17 cellular contexts compared by ENCODE assay signal in genomic region chr4:141625023-141625422, GRCh38. TPM values are rescaled to one million over a fixed set of nuclear protein-coding genes. Genes with fewer than 3 reads are reported as not detected.
DNase-seq lines count a peak whose midpoint lies in the region; ATAC-seq and TF ChIP-seq lines count a peak whose summit lies in the region.
"Had no signal": no experiment of that assay in that cellular context is flagged by ENCODE, and none has a peak within 500 bp of the region (broad histone marks: within the 10 kb centered on the region; RNA-seq: fewer than 3 reads in every experiment).

No MANE protein-coding gene starts in this region.

- H3K9ac ChIP-seq in HUES64 (ENCODE audit: low read depth, low read length) (no peak overlapping the region), neural progenitor cell (no peak overlapping the region)
- H3K9ac ChIP-seq: BLaER1 treated with 17β-estradiol and CSF1 and Interleukin-3, amounts not matched to agents 10 nM and 100 nM had no signal

- peaks cover 45% of the 10 kb centered on the region for H3K4me1 Mint-ChIP-seq in GM23338
- peaks cover 37% of the 10 kb centered on the region for H3K4me1 Mint-ChIP-seq in endothelial cell (ENCODE audit: unreplicated experiment)
- peaks cover 17% of the 10 kb centered on the region for H3K4me1 Mint-ChIP-seq in neural progenitor cell
- H3K4me1 Mint-ChIP-seq: B cell had no signal

- H3K27ac Mint-ChIP-seq in GM23338 (peak overlapping the region; percentile 52; the same call in 1 of the 2 replicates), endothelial cell (ENCODE audit: unreplicated experiment) (peak overlapping the region; percentile 72), neural progenitor cell (no peak overlapping the region)
- H3K27ac Mint-ChIP-seq: B cell; CD8-positive, alpha-beta T cell had no signal

- no peak overlapping the region for H2AFZ ChIP-seq in GM23338
- H2AFZ ChIP-seq in neural progenitor cell (replicated peaks): no peak overlapping the region

- H3K27me3 ChIP-seq in GM23338 (ENCODE audit: insufficient read depth) (no peaks in the 10 kb centered on the region), HUES64 (ENCODE audit: insufficient read depth, low read length) (no peaks in the 10 kb centered on the region), neural progenitor cell (no peaks in the 10 kb centered on the region)
- H3K27me3 ChIP-seq: BLaER1 treated with 17β-estradiol and CSF1 and Interleukin-3, amounts not matched to agents 10 nM and 100 nM had no signal

- 5% methylated on average over 1 of the region's 2 CpGs for WGBS in HUES64

- H3K36me3 ChIP-seq in GM23338 (ENCODE audit: insufficient read depth) (no peaks in the 10 kb centered on the region), HUES64 (ENCODE audit: insufficient read depth, low read length) (no peaks in the 10 kb centered on the region), neural progenitor cell (no peaks in the 10 kb centered on the region)
- H3K36me3 ChIP-seq: BLaER1 treated with 17β-estradiol and CSF1 and Interleukin-3, amounts not matched to agents 10 nM and 100 nM had no signal

- H3K36me3 Mint-ChIP-seq in GM23338 (ENCODE audit: low read depth) (no peaks in the 10 kb centered on the region), endothelial cell (ENCODE audit: low read depth, unreplicated experiment) (peaks cover 4% of the 10 kb centered on the region), neural progenitor cell (no peaks in the 10 kb centered on the region)
- H3K36me3 Mint-ChIP-seq: CD8-positive, alpha-beta T cell had no signal

- peak; percentile 79 for ATAC-seq in GM23338
- ATAC-seq in GM18511 (IDR thresholded peaks at IDR 0.05; ENCODE audit: unreplicated experiment): no peak
- ATAC-seq: CD8-positive, alpha-beta T cell; GM12878 had no signal

- H3K9me3 Mint-ChIP-seq in GM23338 (no peaks in the 10 kb centered on the region), endothelial cell (ENCODE audit: unreplicated experiment) (no peaks in the 10 kb centered on the region), neural progenitor cell (no peaks in the 10 kb centered on the region)
- H3K9me3 Mint-ChIP-seq: CD8-positive, alpha-beta T cell had no signal

- H3K4me3 Mint-ChIP-seq in GM23338 (no peak overlapping the region), endothelial cell (ENCODE audit: unreplicated experiment) (no peak overlapping the region), neural progenitor cell (no peak overlapping the region)
- H3K4me3 Mint-ChIP-seq: B cell; CD8-positive, alpha-beta T cell had no signal

- H3F3A ChIP-seq in GM23338 (replicated peaks; ENCODE audit: low read depth): no peaks in the 10 kb centered on the region
- no peaks in the 10 kb centered on the region for H3F3A ChIP-seq in neural progenitor cell (ENCODE audit: low read depth)

- H3K4me3 ChIP-seq in GM23338 (no peak overlapping the region), HUES64 (ENCODE audit: low read length) (no peak overlapping the region), neural progenitor cell (no peak overlapping the region)
- H3K4me3 ChIP-seq: BLaER1 treated with 17β-estradiol and CSF1 and Interleukin-3, amounts not matched to agents 10 nM and 100 nM; GM12878 had no signal

- no peaks in the 10 kb centered on the region for H3K9me3 ChIP-seq in HUES64 (ENCODE audit: insufficient read depth, low read depth, low read length)
- no peaks in the 10 kb centered on the region for H3K9me3 ChIP-seq in neural progenitor cell (ENCODE audit: low read depth)
- H3K9me3 ChIP-seq: BLaER1 treated with 17β-estradiol and CSF1 and Interleukin-3, amounts not matched to agents 10 nM and 100 nM had no signal

- TF ChIP-seq CTCF in GM23338 (conservative IDR thresholded peaks at IDR 0.05; ENCODE audit: low read depth in 2 of 2) (no peak), endothelial cell (IDR thresholded peaks at IDR 0.05; ENCODE audit: unreplicated experiment) (no peak), neural progenitor cell (IDR thresholded peaks at IDR 0.05) (no peak)

- no peaks in the 10 kb centered on the region for H3K9me2 ChIP-seq in GM23338 (ENCODE audit: insufficient read depth)

- no peaks in the 10 kb centered on the region for H4K20me1 ChIP-seq in GM23338 (replicated peaks; ENCODE audit: insufficient read depth)
- no peaks in the 10 kb centered on the region for H4K20me1 ChIP-seq in neural progenitor cell (ENCODE audit: low read depth)
- H4K20me1 ChIP-seq: BLaER1 treated with 17β-estradiol and CSF1 and Interleukin-3, amounts not matched to agents 10 nM and 100 nM had no signal

- H3K27ac ChIP-seq in GM23338 (ENCODE audit: low read depth) (no peak overlapping the region), HUES64 (ENCODE audit: low read depth, low read length) (peak overlapping the region; percentile 7; the same call in 1 of the 2 replicates), neural progenitor cell (no peak overlapping the region)
- H3K27ac ChIP-seq: BLaER1 treated with 17β-estradiol and CSF1 and Interleukin-3, amounts not matched to agents 10 nM and 100 nM had no signal

- no peaks in the 10 kb centered on the region for H3K27me3 Mint-ChIP-seq in GM23338 (ENCODE audit: insufficient read depth, low read depth, poor library complexity)
- H3K27me3 Mint-ChIP-seq in endothelial cell (ENCODE audit: unreplicated experiment): no peaks in the 10 kb centered on the region
- H3K27me3 Mint-ChIP-seq in neural progenitor cell (ENCODE audit: insufficient read depth, low read depth): peaks cover 2% of the 10 kb centered on the region
- H3K27me3 Mint-ChIP-seq: B cell had no signal

- no peaks in the 10 kb centered on the region for H3K79me2 ChIP-seq in GM23338 (replicated peaks; ENCODE audit: insufficient read depth)
- no peaks in the 10 kb centered on the region for H3K79me2 ChIP-seq in neural progenitor cell (ENCODE audit: low read depth)

- H3K4me2 ChIP-seq in GM23338 (peak overlapping the region; percentile 33; the same call in 1 of the 2 replicates), neural progenitor cell (no peak overlapping the region)
- H3K4me2 ChIP-seq: BLaER1 treated with 17β-estradiol and CSF1 and Interleukin-3, amounts not matched to agents 10 nM and 100 nM had no signal

- H3K4me1 ChIP-seq in GM23338 (ENCODE audit: insufficient read depth): peaks cover 35% of the 10 kb centered on the region
- peaks cover 27% of the 10 kb centered on the region for H3K4me1 ChIP-seq in HUES64 (ENCODE audit: insufficient read depth, low read length)
- H3K4me1 ChIP-seq in neural progenitor cell: no peaks in the 10 kb centered on the region
- H3K4me1 ChIP-seq: BLaER1 treated with 17β-estradiol and CSF1 and Interleukin-3, amounts not matched to agents 10 nM and 100 nM had no signal

- DNase-seq in GM23338 (ENCODE audit: low spot score) (peak; percentile 73), endothelial cell (ENCODE audit: low spot score) (no peak), neural progenitor cell (ENCODE audit: low spot score) (peak; percentile 9), KG1 (lab: John Stamatoyannopoulos, UW) (no peak), dedifferentiated amniotic fluid mesenchymal stem cell (ENCODE audit: extremely low spot score) (no peak), H4 (ENCODE audit: low spot score) (no peak)
- DNase-seq: 8988T; Calu3; CD8-positive, alpha-beta T cell; DMS79 treated with DMSO at 0.1 percent for 48 hours; H7 had no signal

TF ChIP-seq in GM23338, 12 proteins besides CTCF, POLR2A, EP300 and RAD21 (continues in another document):
- TF ChIP-seq POLR2AphosphoS5 (IDR thresholded peaks at IDR 0.05; ENCODE audit: low read depth) (no peak), ETS1 (IDR thresholded peaks at IDR 0.05) (no peak), NANOG (IDR thresholded peaks at IDR 0.05; ENCODE audit: borderline replicate concordance) (peak; percentile 90)

RNA-seq across cellular contexts. Expression of gene IL15, which starts 11.4 kb away (rescaled TPM):
- 2.3 and 2.7 TPM in 2 replicates for total RNA-seq in GM23338 (2014; rRNA removed; shearing (Covaris generic))
- polyA plus RNA-seq in GM23338 (2016; fragmentation: Nextera tagmentation; extraction: Ambion mirVana): 2.7 and 3.7 TPM in 2 replicates
- polyA plus RNA-seq in HUES64 (2013, experiment 1 of 2): 0.30 TPM
- 0.51 TPM for polyA plus RNA-seq in HUES64 (2013, experiment 2 of 2)
- 8.8 TPM for total RNA-seq in endothelial cell (ENCODE audit: unreplicated experiment)
- not detected in 2 replicates for total RNA-seq in neural progenitor cell (ENCODE audit: low replicate concordance)
- 12.0 and 16.0 TPM in 2 replicates for total RNA-seq in H4 (2014; rRNA removed; shearing (Covaris generic))
- total RNA-seq: G401 had no signal

Comparison
In these comparisons a context has a peak if more than half of its experiments do, and no peak if none do; other contexts are left out.
1. DNase-seq: peak in GM23338 (single experiment) and neural progenitor cell (single experiment); none in endothelial cell (single experiment), KG1 (single experiment), dedifferentiated amniotic fluid mesenchymal stem cell (single experiment) and H4 (single experiment).